18 cellular contexts compared by ENCODE assay signal in the genomic region with DNA sequence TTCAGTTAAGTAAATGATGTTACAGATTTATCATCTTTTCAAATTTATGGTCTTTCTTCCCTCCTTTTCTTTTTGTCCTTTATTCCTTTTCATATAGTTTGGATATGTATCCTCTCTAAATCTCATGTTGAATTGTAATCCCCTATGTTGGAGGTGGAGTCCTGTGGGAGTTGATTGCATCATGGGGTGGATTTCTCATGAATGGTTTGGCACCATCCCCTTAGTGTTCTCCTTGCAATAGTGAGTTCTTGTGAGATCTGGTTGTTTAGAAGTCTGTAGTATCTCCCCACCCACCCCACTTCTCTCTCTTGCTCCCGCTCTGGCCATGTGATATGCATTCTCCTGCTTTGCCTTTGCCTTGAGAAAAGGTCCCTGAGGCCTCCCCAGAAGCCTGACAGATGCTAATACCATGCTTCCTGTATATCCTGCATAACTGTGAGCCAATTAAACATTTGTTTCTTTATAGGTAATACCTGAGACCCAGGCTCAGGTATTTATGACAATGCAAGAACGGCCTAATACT.
A peak's percentile ranks its signal among the peaks of the same experiment; 100 is the strongest.
DNase-seq lines count a peak whose midpoint lies in the region; ATAC-seq and TF ChIP-seq lines count a peak whose summit lies in the region.
"Had no signal": no experiment of that assay in that cellular context is flagged by ENCODE, and none has a peak within 500 bp of the region (broad histone marks: within the 10 kb centered on the region; RNA-seq: fewer than 3 reads in every experiment).

No MANE protein-coding gene starts in this region.

- H3K4me2 ChIP-seq in GM23338: no peak overlapping the region
- H3K4me2 ChIP-seq: A549; BLaER1 treated with 17β-estradiol and CSF1 and Interleukin-3, amounts not matched to agents 10 nM and 100 nM; SK-N-SH had no signal

- no peaks in the 10 kb centered on the region for H3K27me3 ChIP-seq in GM23338 (ENCODE audit: insufficient read depth)
- H3K27me3 ChIP-seq: BLaER1 treated with 17β-estradiol and CSF1 and Interleukin-3, amounts not matched to agents 10 nM and 100 nM had no signal

- H4K20me1 ChIP-seq in GM23338 (replicated peaks; ENCODE audit: insufficient read depth): no peaks in the 10 kb centered on the region
- H4K20me1 ChIP-seq: BLaER1 treated with 17β-estradiol and CSF1 and Interleukin-3, amounts not matched to agents 10 nM and 100 nM had no signal

- no peak overlapping the region for H3K27ac ChIP-seq in GM23338 (ENCODE audit: low read depth)
- H3K27ac ChIP-seq: A549; BLaER1 treated with 17β-estradiol and CSF1 and Interleukin-3, amounts not matched to agents 10 nM and 100 nM had no signal

- no peak overlapping the region for H2AFZ ChIP-seq in GM23338

- ATAC-seq in GM23338: peak; percentile 28; the same call in 1 of the 3 replicates
- no peak for ATAC-seq in GM21619 (IDR thresholded peaks at IDR 0.05; ENCODE audit: unreplicated experiment)
- ATAC-seq in GM21723 (IDR thresholded peaks at IDR 0.05; ENCODE audit: unreplicated experiment): no peak
- ATAC-seq: A549; CD8-positive, alpha-beta T cell had no signal

- H3K4me3 Mint-ChIP-seq in GM23338: no peak overlapping the region
- H3K4me3 Mint-ChIP-seq: CD8-positive, alpha-beta T cell had no signal

- peak; percentile 2 for DNase-seq in GM23338 (ENCODE audit: low spot score)
- DNase-seq in amniotic epithelial cell (ENCODE audit: low read depth): peak; percentile 79
- peak; percentile 70 for DNase-seq in fibroblast of pulmonary artery (ENCODE audit: low read depth)
- peak; percentile 46 for DNase-seq in renal cortical epithelial cell (ENCODE audit: low read depth)
- no peak for DNase-seq in UCSD-AML1 (lab: John Stamatoyannopoulos, UW; ENCODE audit: unreplicated experiment)
- DNase-seq in nucleus accumbens (lab: John Stamatoyannopoulos, UW): no peak
- DNase-seq: CD8-positive, alpha-beta T cell; HCEC 1CT; NCI-H1105; NCI-H2081; NCI-H2171 treated with DMSO at 0.1 percent for 48 hours; NCI-H446 treated with DMSO at 0.1 percent for 48 hours; SHP77 treated with DMSO at 0.1 percent for 48 hours; SK-N-SH had no signal

- no peak overlapping the region; the same call in 1 of the 2 replicates for H3K27ac Mint-ChIP-seq in GM23338
- H3K27ac Mint-ChIP-seq: CD8-positive, alpha-beta T cell had no signal

- H3K4me3 ChIP-seq in GM23338 (no peak overlapping the region), fibroblast of pulmonary artery (replicated peaks; ENCODE audit: low read depth, low read length) (no peak overlapping the region)
- H3K4me3 ChIP-seq: A549; BLaER1 treated with 17β-estradiol and CSF1 and Interleukin-3, amounts not matched to agents 10 nM and 100 nM had no signal

- no peaks in the 10 kb centered on the region for H3F3A ChIP-seq in GM23338 (replicated peaks; ENCODE audit: low read depth)

- H3K36me3 ChIP-seq in GM23338 (ENCODE audit: insufficient read depth): no peaks in the 10 kb centered on the region
- H3K36me3 ChIP-seq: BLaER1 treated with 17β-estradiol and CSF1 and Interleukin-3, amounts not matched to agents 10 nM and 100 nM had no signal

- H3K79me2 ChIP-seq in GM23338 (replicated peaks; ENCODE audit: insufficient read depth): no peaks in the 10 kb centered on the region

- H3K36me3 Mint-ChIP-seq in GM23338 (ENCODE audit: low read depth): no peaks in the 10 kb centered on the region
- H3K36me3 Mint-ChIP-seq: CD8-positive, alpha-beta T cell had no signal

- peaks cover 5% of the 10 kb centered on the region; the same call in 2 of the 3 replicates for H3K4me1 Mint-ChIP-seq in GM23338

- no peaks in the 10 kb centered on the region for H3K9me2 ChIP-seq in GM23338 (ENCODE audit: insufficient read depth)
- H3K9me2 ChIP-seq: SK-N-SH had no signal

- H3K4me1 ChIP-seq in GM23338 (ENCODE audit: insufficient read depth): 0 out of 2 replicates have a peak, but pooled peaks cover 7% of the 10 kb centered on the region
- H3K4me1 ChIP-seq: A549 had no signal

- TF ChIP-seq CTCF in GM23338 (conservative IDR thresholded peaks at IDR 0.05; ENCODE audit: low read depth in 2 of 2) (no peak), fibroblast of pulmonary artery (IDR thresholded peaks at IDR 0.05; ENCODE audit: low read length, missing control alignments) (no peak)

- H3K9me3 Mint-ChIP-seq in GM23338: no peaks in the 10 kb centered on the region
- H3K9me3 Mint-ChIP-seq: CD8-positive, alpha-beta T cell had no signal

- H3K27me3 Mint-ChIP-seq in GM23338 (ENCODE audit: insufficient read depth, low read depth, poor library complexity): no peaks in the 10 kb centered on the region

TF ChIP-seq in GM23338, 12 proteins besides CTCF, POLR2A, EP300 and RAD21 (continues in another document):
- TF ChIP-seq POLR2AphosphoS5 (IDR thresholded peaks at IDR 0.05; ENCODE audit: low read depth) (no peak), EZH2phosphoT487 (IDR thresholded peaks at IDR 0.05; ENCODE audit: unreplicated experiment) (no peak), JUNB (IDR thresholded peaks at IDR 0.05; ENCODE audit: unreplicated experiment) (no peak), STAT1 (IDR thresholded peaks at IDR 0.05; ENCODE audit: unreplicated experiment) (no peak), ZNF331 (CRISPR knock-in tag; IDR thresholded peaks at IDR 0.05; ENCODE audit: low read depth) (no peak), ZNF114 (CRISPR knock-in tag; IDR thresholded peaks at IDR 0.05) (no peak)
- TF ChIP-seq, protein P1, sequence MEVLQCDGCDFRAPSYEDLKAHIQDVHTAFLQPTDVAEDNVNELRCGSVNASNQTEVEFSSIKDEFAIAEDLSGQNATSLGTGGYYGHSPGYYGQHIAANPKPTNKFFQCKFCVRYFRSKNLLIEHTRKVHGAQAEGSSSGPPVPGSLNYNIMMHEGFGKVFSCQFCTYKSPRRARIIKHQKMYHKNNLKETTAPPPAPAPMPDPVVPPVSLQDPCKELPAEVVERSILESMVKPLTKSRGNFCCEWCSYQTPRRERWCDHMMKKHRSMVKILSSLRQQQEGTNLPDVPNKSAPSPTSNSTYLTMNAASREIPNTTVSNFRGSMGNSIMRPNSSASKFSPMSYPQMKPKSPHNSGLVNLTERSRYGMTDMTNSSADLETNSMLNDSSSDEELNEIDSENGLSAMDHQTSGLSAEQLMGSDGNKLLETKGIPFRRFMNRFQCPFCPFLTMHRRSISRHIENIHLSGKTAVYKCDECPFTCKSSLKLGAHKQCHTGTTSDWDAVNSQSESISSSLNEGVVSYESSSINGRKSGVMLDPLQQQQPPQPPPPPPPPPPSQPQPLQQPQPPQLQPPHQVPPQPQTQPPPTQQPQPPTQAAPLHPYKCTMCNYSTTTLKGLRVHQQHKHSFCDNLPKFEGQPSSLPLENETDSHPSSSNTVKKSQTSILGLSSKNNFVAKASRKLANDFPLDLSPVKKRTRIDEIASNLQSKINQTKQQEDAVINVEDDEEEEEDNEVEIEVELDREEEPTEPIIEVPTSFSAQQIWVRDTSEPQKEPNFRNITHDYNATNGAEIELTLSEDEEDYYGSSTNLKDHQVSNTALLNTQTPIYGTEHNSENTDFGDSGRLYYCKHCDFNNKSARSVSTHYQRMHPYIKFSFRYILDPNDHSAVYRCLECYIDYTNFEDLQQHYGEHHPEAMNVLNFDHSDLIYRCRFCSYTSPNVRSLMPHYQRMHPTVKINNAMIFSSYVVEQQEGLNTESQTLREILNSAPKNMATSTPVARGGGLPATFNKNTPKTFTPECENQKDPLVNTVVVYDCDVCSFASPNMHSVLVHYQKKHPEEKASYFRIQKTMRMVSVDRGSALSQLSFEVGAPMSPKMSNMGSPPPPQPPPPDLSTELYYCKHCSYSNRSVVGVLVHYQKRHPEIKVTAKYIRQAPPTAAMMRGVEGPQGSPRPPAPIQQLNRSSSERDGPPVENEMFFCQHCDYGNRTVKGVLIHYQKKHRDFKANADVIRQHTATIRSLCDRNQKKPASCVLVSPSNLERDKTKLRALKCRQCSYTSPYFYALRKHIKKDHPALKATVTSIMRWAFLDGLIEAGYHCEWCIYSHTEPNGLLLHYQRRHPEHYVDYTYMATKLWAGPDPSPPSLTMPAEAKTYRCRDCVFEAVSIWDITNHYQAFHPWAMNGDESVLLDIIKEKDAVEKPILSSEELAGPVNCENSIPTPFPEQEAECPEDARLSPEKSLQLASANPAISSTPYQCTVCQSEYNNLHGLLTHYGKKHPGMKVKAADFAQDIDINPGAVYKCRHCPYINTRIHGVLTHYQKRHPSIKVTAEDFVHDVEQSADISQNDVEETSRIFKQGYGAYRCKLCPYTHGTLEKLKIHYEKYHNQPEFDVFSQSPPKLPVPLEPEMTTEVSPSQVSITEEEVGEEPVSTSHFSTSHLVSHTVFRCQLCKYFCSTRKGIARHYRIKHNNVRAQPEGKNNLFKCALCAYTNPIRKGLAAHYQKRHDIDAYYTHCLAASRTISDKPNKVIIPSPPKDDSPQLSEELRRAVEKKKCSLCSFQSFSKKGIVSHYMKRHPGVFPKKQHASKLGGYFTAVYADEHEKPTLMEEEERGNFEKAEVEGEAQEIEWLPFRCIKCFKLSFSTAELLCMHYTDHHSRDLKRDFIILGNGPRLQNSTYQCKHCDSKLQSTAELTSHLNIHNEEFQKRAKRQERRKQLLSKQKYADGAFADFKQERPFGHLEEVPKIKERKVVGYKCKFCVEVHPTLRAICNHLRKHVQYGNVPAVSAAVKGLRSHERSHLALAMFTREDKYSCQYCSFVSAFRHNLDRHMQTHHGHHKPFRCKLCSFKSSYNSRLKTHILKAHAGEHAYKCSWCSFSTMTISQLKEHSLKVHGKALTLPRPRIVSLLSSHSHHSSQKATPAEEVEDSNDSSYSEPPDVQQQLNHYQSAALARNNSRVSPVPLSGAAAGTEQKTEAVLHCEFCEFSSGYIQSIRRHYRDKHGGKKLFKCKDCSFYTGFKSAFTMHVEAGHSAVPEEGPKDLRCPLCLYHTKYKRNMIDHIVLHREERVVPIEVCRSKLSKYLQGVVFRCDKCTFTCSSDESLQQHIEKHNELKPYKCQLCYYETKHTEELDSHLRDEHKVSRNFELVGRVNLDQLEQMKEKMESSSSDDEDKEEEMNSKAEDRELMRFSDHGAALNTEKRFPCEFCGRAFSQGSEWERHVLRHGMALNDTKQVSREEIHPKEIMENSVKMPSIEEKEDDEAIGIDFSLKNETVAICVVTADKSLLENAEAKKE (CRISPR knock-in tag; IDR thresholded peaks at IDR 0.05): no peak

Comparison
In these comparisons a context has a peak if more than half of its experiments do, and no peak if none do; other contexts are left out.
1. DNase-seq: peak in GM23338 (single experiment), amniotic epithelial cell (single experiment), fibroblast of pulmonary artery (single experiment) and renal cortical epithelial cell (single experiment); none in UCSD-AML1 (single experiment) and nucleus accumbens (0 of 56).